Comparison of ENCODE assay signal across 1 cellular context in the genomic region with DNA sequence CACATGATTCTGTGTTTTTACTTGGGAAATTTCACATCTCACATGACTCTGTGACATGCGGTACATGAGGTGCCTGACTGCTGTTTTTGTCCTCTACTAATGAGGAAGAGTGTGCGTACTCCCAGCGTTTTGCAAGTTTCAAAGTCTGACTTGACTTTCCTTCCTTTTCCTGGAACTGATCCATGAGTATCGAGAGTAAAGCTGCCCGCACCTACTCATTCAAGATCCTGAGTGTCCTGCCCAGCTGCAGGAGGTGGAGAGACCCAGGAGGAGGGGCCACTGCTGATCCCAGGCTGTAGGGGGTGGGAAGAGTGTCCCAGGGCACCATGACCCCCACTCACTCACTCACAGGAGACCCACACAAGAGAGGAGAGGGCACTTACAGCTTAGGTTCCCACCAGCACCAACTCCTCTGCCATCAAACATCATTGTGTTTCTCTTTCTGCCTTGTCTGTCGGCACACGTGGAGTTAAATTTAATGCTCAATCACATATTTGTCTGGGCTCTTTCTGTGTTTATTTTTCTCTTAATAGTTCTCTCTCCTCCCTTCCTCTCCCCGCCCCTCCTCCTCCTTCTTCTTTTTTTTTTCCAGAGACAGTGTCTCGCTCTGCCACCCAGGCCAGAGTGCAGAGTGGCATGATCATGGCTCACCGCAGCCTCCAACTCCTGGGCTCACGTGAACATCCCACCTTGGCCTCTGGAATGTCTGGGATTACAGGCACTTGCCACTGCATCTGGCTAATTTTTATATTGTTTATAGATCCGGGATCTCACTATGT.
TF ChIP-seq lines count a peak whose summit lies in the region.

No MANE protein-coding gene starts in this region.

TF ChIP-seq in H1, 55 proteins besides CTCF, POLR2A, EP300 and RAD21:
- TF ChIP-seq BACH1 (IDR thresholded peaks at IDR 0.05; ENCODE audit: low read length) (no peak), SIRT6 (IDR thresholded peaks at IDR 0.05; ENCODE audit: low read length) (no peak), RFX5 (IDR thresholded peaks at IDR 0.05; ENCODE audit: borderline replicate concordance, low read depth, low read length) (no peak), CEBPB (IDR thresholded peaks at IDR 0.05; ENCODE audit: low read depth, low read length) (no peak), SP1 (IDR thresholded peaks at IDR 0.05; ENCODE audit: low read depth, low read length) (no peak), HDAC6 (IDR thresholded peaks at IDR 0.05; ENCODE audit: low read depth, low read length) (no peak), RBBP5 (IDR thresholded peaks at IDR 0.05; ENCODE audit: borderline replicate concordance, low read depth, low read length) (no peak)
- TF ChIP-seq, protein P1, sequence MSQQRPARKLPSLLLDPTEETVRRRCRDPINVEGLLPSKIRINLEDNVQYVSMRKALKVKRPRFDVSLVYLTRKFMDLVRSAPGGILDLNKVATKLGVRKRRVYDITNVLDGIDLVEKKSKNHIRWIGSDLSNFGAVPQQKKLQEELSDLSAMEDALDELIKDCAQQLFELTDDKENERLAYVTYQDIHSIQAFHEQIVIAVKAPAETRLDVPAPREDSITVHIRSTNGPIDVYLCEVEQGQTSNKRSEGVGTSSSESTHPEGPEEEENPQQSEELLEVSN (IDR thresholded peaks at IDR 0.05) = no peak
- TF ChIP-seq, protein P2, sequence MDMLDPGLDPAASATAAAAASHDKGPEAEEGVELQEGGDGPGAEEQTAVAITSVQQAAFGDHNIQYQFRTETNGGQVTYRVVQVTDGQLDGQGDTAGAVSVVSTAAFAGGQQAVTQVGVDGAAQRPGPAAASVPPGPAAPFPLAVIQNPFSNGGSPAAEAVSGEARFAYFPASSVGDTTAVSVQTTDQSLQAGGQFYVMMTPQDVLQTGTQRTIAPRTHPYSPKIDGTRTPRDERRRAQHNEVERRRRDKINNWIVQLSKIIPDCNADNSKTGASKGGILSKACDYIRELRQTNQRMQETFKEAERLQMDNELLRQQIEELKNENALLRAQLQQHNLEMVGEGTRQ (IDR thresholded peaks at IDR 0.05; ENCODE audit: low read length) = no peak
